Comparison of ENCODE assay signal across 8 cellular contexts in genomic region chr6:157981395-157982296, GRCh38. TPM values are rescaled to one million over a fixed set of nuclear protein-coding genes. Genes with fewer than 3 reads are reported as not detected.
A peak's percentile ranks its signal among the peaks of the same experiment; 100 is the strongest.
DNase-seq lines count a peak whose midpoint lies in the region; ATAC-seq and TF ChIP-seq lines count a peak whose summit lies in the region.

A gene with protein sequence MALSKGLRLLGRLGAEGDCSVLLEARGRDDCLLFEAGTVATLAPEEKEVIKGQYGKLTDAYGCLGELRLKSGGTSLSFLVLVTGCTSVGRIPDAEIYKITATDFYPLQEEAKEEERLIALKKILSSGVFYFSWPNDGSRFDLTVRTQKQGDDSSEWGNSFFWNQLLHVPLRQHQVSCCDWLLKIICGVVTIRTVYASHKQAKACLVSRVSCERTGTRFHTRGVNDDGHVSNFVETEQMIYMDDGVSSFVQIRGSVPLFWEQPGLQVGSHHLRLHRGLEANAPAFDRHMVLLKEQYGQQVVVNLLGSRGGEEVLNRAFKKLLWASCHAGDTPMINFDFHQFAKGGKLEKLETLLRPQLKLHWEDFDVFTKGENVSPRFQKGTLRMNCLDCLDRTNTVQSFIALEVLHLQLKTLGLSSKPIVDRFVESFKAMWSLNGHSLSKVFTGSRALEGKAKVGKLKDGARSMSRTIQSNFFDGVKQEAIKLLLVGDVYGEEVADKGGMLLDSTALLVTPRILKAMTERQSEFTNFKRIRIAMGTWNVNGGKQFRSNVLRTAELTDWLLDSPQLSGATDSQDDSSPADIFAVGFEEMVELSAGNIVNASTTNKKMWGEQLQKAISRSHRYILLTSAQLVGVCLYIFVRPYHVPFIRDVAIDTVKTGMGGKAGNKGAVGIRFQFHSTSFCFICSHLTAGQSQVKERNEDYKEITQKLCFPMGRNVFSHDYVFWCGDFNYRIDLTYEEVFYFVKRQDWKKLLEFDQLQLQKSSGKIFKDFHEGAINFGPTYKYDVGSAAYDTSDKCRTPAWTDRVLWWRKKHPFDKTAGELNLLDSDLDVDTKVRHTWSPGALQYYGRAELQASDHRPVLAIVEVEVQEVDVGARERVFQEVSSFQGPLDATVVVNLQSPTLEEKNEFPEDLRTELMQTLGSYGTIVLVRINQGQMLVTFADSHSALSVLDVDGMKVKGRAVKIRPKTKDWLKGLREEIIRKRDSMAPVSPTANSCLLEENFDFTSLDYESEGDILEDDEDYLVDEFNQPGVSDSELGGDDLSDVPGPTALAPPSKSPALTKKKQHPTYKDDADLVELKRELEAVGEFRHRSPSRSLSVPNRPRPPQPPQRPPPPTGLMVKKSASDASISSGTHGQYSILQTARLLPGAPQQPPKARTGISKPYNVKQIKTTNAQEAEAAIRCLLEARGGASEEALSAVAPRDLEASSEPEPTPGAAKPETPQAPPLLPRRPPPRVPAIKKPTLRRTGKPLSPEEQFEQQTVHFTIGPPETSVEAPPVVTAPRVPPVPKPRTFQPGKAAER (N-terminal part only) (plus strand): TSS chr6:157981863. CDS start chr6:157981962, 99 bp downstream.

- CTCF ChIA-PET in Panc1 (lab: Charles Lee) = interaction anchor here (0.9 kb wide), 1 partner anchor 44 kb away, joined by 3 read pairs; no protein-coding TSS in a partner anchor

- peak within 1 kb of the TSS; percentile 97 for H3K27ac ChIP-seq in Panc1 (ENCODE audit: low read length)
- peak within 1 kb of the TSS; percentile 81 for H3K27ac ChIP-seq in fibroblast of lung (ENCODE audit: insufficient read depth, low read length)

- peak; percentile 78 for DNase-seq in CD1c-positive myeloid dendritic cell (ENCODE audit: extremely low spot score)
- no peak for DNase-seq in Panc1 (ENCODE audit: low read depth, low spot score)
- DNase-seq in activated T-cell treated with anti-CD3 and anti-CD28 coated beads, Interleukin-2, amount 50 U/mL, for 72 hours = peak; percentile 87 to 89
- DNase-seq in fibroblast of lung (ENCODE audit: low read depth in 2 of 2) = peak; percentile 63 to 85
- peak; percentile 86 for DNase-seq in natural killer cell treated with Interleukin-12 subunit alpha and Interleukin-12 subunit beta and Interleukin-15 and Interleukin-18, amount 100 ng/mL, for 72 hours (ENCODE audit: low spot score)
- DNase-seq in stimulated activated naive CD8-positive, alpha-beta T cell treated with anti-CD3 and anti-CD28 coated beads, Interleukin-15, Interleukin-2, amounts not matched to agents 100 U/mL and 50 U/mL, for 24 hours = peak; percentile 78

- no TSS peak for BruUV-seq in Panc1 (replicated peaks; lab: Mats Ljungman, UMichigan)

- peak within 1 kb of the TSS; percentile 81 to 85 for H3K4me3 Mint-ChIP-seq in activated T-cell treated with anti-CD3 and anti-CD28 coated beads, Interleukin-2, amount 50 U/mL, for 72 hours
- H3K4me3 Mint-ChIP-seq in natural killer cell treated with Interleukin-12 subunit alpha and Interleukin-12 subunit beta and Interleukin-15 and Interleukin-18, amount 100 ng/mL, for 72 hours = peak within 1 kb of the TSS; percentile 70

- peaks cover 47% of the 10 kb centered on the region for H3K4me1 Mint-ChIP-seq in activated T-cell treated with anti-CD3 and anti-CD28 coated beads, Interleukin-2, amount 50 U/mL, for 72 hours (ENCODE audit: low read depth)
- peaks cover 18 to 23% of the 10 kb centered on the region in 2 donors for H3K4me1 Mint-ChIP-seq in natural killer cell treated with Interleukin-12 subunit alpha and Interleukin-12 subunit beta and Interleukin-15 and Interleukin-18, amount 100 ng/mL, for 72 hours (ENCODE audit: low read depth in 2 of 2)

- peaks cover 2% of the 10 kb centered on the region in 2 donors for H3K36me3 Mint-ChIP-seq in activated T-cell treated with anti-CD3 and anti-CD28 coated beads, Interleukin-2, amount 50 U/mL, for 72 hours (ENCODE audit: insufficient read depth in 2 of 2)
- no peaks in the 10 kb centered on the region for H3K36me3 Mint-ChIP-seq in natural killer cell treated with Interleukin-12 subunit alpha and Interleukin-12 subunit beta and Interleukin-15 and Interleukin-18, amount 100 ng/mL, for 72 hours

- POLR2A ChIA-PET in Panc1 (lab: Charles Lee) = interaction anchor here (0.6 kb wide), 1 partner anchor 37 kb away, joined by 3 read pairs; no protein-coding TSS in a partner anchor

- no peaks in the 10 kb centered on the region for H4K20me1 ChIP-seq in fibroblast of lung (ENCODE audit: control insufficient read depth, extremely low read depth, insufficient read depth, low read length)

- no peaks in the 10 kb centered on the region for H3K9me3 Mint-ChIP-seq in activated T-cell treated with anti-CD3 and anti-CD28 coated beads, Interleukin-2, amount 50 U/mL, for 72 hours
- no peaks in the 10 kb centered on the region for H3K9me3 Mint-ChIP-seq in natural killer cell treated with Interleukin-12 subunit alpha and Interleukin-12 subunit beta and Interleukin-15 and Interleukin-18, amount 100 ng/mL, for 72 hours

- H2AFZ ChIP-seq in fibroblast of lung (ENCODE audit: low read length) = peak within 1 kb of the TSS; percentile 19

- peaks cover 8% of the 10 kb centered on the region for H3K27me3 Mint-ChIP-seq in activated T-cell treated with anti-CD3 and anti-CD28 coated beads, Interleukin-2, amount 50 U/mL, for 72 hours (ENCODE audit: low read depth)
- no peaks in the 10 kb centered on the region for H3K27me3 Mint-ChIP-seq in natural killer cell treated with Interleukin-12 subunit alpha and Interleukin-12 subunit beta and Interleukin-15 and Interleukin-18, amount 100 ng/mL, for 72 hours

- intact Hi-C loops in Panc1 (cut with micrococcal nuclease; ENCODE audit: unreplicated experiment) = loop anchor here (5.0 kb wide), 1 partner anchor 61 kb away; no protein-coding TSS in a partner anchor

- in situ Hi-C loops in Panc1 (cut with HindIII; ENCODE audit: low pct_unique_long_range_greater_than_20kb, low sequenced_read_pairs) = no loop called here

- peak within 1 kb of the TSS; percentile 62 to 81 for H3K4me3 ChIP-seq in Panc1 (ENCODE audit: low read depth in 2 of 2, low read length in 2 of 2)
- peak within 1 kb of the TSS; percentile 90 to 98 (median 92) for H3K4me3 ChIP-seq in fibroblast of lung (replicated peaks in 1 of 4; ENCODE audit: control extremely low read depth in 1 of 4, insufficient read depth in 1 of 4, low read depth in 3 of 4, low read length in 4 of 4)

- H3K27me3 ChIP-seq in Panc1 (ENCODE audit: control insufficient read depth, insufficient read depth, low read length) = no peaks in the 10 kb centered on the region
- no peaks in the 10 kb centered on the region for H3K27me3 ChIP-seq in fibroblast of lung (ENCODE audit: control insufficient read depth, insufficient read depth, low read length)

- peak within 1 kb of the TSS; percentile 60 for H3K27ac Mint-ChIP-seq in activated T-cell treated with anti-CD3 and anti-CD28 coated beads, Interleukin-2, amount 50 U/mL, for 72 hours
- H3K27ac Mint-ChIP-seq in natural killer cell treated with Interleukin-12 subunit alpha and Interleukin-12 subunit beta and Interleukin-15 and Interleukin-18, amount 100 ng/mL, for 72 hours = peak within 1 kb of the TSS; percentile 46 to 51

- H3K9ac ChIP-seq in fibroblast of lung (ENCODE audit: insufficient read depth, low read length) = peak within 1 kb of the TSS; percentile 96

- H3K36me3 ChIP-seq in Panc1 (ENCODE audit: control insufficient read depth, insufficient read depth, low read length) (no peaks in the 10 kb centered on the region; the same call in none of the 2 replicates), fibroblast of lung (ENCODE audit: control insufficient read depth, insufficient read depth, low read length) (no peaks in the 10 kb centered on the region)

- peaks cover 34% of the 10 kb centered on the region for H3K4me1 ChIP-seq in Panc1 (ENCODE audit: control insufficient read depth, insufficient read depth, low read length)
- H3K4me1 ChIP-seq in fibroblast of lung (ENCODE audit: control insufficient read depth, extremely low read depth, insufficient read depth, low read length) = peaks cover 13% of the 10 kb centered on the region

- TF ChIP-seq CTCF in Panc1 (IDR thresholded peaks at IDR 0.05) (peak; percentile 90), fibroblast of lung (conservative IDR thresholded peaks at IDR 0.05 in 1 of 2, IDR thresholded peaks at IDR 0.05 in 1 of 2; ENCODE audit: low read depth in 1 of 2, low read length in 2 of 2) (peak; percentile 30 to 38)

- no peaks in the 10 kb centered on the region for H3K9me3 ChIP-seq in Panc1 (ENCODE audit: control insufficient read depth, insufficient read depth, low read depth, low read length)
- H3K9me3 ChIP-seq in fibroblast of lung (ENCODE audit: control insufficient read depth, insufficient read depth, low read depth, low read length) = no peaks in the 10 kb centered on the region

- H3K4me2 ChIP-seq in fibroblast of lung (ENCODE audit: extremely low read depth, insufficient read depth, low read length) = peak within 1 kb of the TSS; percentile 87

- peaks cover 46% of the 10 kb centered on the region for H3K79me2 ChIP-seq in fibroblast of lung (ENCODE audit: control insufficient read depth, insufficient read depth, low read length)

- peak; percentile 70 for ATAC-seq in GM19395 (IDR thresholded peaks at IDR 0.05; ENCODE audit: unreplicated experiment)
- ATAC-seq in HG03520 (IDR thresholded peaks at IDR 0.05; ENCODE audit: unreplicated experiment) = peak; percentile 70
- peak; percentile 85 for ATAC-seq in Panc1
- ATAC-seq in activated T-cell treated with anti-CD3 and anti-CD28 coated beads, Interleukin-2, amount 50 U/mL, for 72 hours (replicated peaks in 1 of 2) = peak; percentile 90 to 91
- peak; percentile 92 to 95 for ATAC-seq in natural killer cell treated with Interleukin-12 subunit alpha and Interleukin-12 subunit beta and Interleukin-15 and Interleukin-18, amount 100 ng/mL, for 72 hours
- peak; percentile 81 for ATAC-seq in stimulated activated naive CD8-positive, alpha-beta T cell treated with anti-CD3 and anti-CD28 coated beads, Interleukin-15, Interleukin-2, amounts not matched to agents 100 U/mL and 50 U/mL, for 24 hours

RNA-seq across cellular contexts. Expression of the gene that starts here (rescaled TPM):
- total RNA-seq in Panc1 (2021; ENCODE audit: unreplicated experiment) = 70.0 TPM
- polyA plus RNA-seq in Panc1 (2012; ENCODE audit: insufficient read length) = 38.7 TPM
- 10 to 100 TPM; 22.6 to 29.8 TPM for total RNA-seq in activated T-cell treated with anti-CD3 and anti-CD28 coated beads, Interleukin-2, amount 50 U/mL, for 72 hours
- 43.4 and 57.3 TPM in 2 replicates for total RNA-seq in fibroblast of lung
- 23.5 and 41.3 TPM in 2 replicates for polyA plus RNA-seq in fibroblast of lung
- 18.1 and 31.8 TPM in 2 replicates for polyA plus RNA-seq in fibroblast of lung (2012)
- polyA minus RNA-seq in fibroblast of lung (ENCODE audit: low replicate concordance) = 51.7 and 102 TPM in 2 replicates
- 10 to 100 TPM; 24.7 to 37.3 TPM for total RNA-seq in natural killer cell treated with Interleukin-12 subunit alpha and Interleukin-12 subunit beta and Interleukin-15 and Interleukin-18, amount 100 ng/mL, for 72 hours
